Comparison of ENCODE assay signal across 8 cellular contexts in genomic region chr3:138945646-138946553, GRCh38. TPM values are rescaled to one million over a fixed set of nuclear protein-coding genes. Genes with fewer than 3 reads are reported as not detected.
A peak's percentile ranks its signal among the peaks of the same experiment; 100 is the strongest.
DNase-seq lines count a peak whose midpoint lies in the region; ATAC-seq and TF ChIP-seq lines count a peak whose summit lies in the region.

No MANE protein-coding gene starts in this region.

- H3K4me3 ChIP-seq in RWPE2 (ENCODE audit: severe bottlenecking) (peak overlapping the region; percentile 31), esophagus (ENCODE audit: low read depth in 1 of 2, low read length in 2 of 2) (peak overlapping the region; percentile 15 to 53)

- no peak overlapping the region for H3K27ac Mint-ChIP-seq in neural crest cell (ENCODE audit: unreplicated experiment)

- H3K36me3 ChIP-seq in RWPE2 (ENCODE audit: low read depth) (no peaks in the 10 kb centered on the region), esophagus (ENCODE audit: control insufficient read depth in 2 of 2, insufficient read depth in 2 of 2, low read length in 1 of 2) (no peaks in the 10 kb centered on the region)

- peak; percentile 13 for ATAC-seq in RWPE2 (ENCODE audit: low read depth)
- ATAC-seq in GM18861 (IDR thresholded peaks at IDR 0.05; ENCODE audit: unreplicated experiment): no peak
- ATAC-seq in HG02852 (IDR thresholded peaks at IDR 0.05; ENCODE audit: unreplicated experiment): no peak

- H3K27me3 Mint-ChIP-seq in neural crest cell (ENCODE audit: low read depth): peaks cover 94% of the 10 kb centered on the region

- WGBS in esophagus, 2 donors: 2% methylated on average over 97 to 114 of the region's 114 CpGs

- H3K27me3 ChIP-seq in RWPE2 (ENCODE audit: insufficient read depth, poor library complexity, severe bottlenecking): peaks cover 98% of the 10 kb centered on the region
- peaks cover 16 to 53% of the 10 kb centered on the region in 2 donors for H3K27me3 ChIP-seq in esophagus (ENCODE audit: control insufficient read depth in 1 of 2, insufficient read depth in 2 of 2, low read length in 2 of 2)

- H3K4me1 ChIP-seq in RWPE2 (ENCODE audit: insufficient read depth, poor library complexity, severe bottlenecking): no peaks in the 10 kb centered on the region
- H3K4me1 ChIP-seq in esophagus (ENCODE audit: control insufficient read depth in 2 of 2, insufficient read depth in 2 of 2, low read length in 1 of 2): peaks cover 14 to 24% of the 10 kb centered on the region in 2 donors

- DNase-seq in stimulated activated CD4-positive, alpha-beta T cell treated with anti-CD3 and anti-CD28 coated beads, Interleukin-2, amount 100 ng/mL, for 24 hours: peak; percentile 27 to 44
- DNase-seq in stimulated activated CD4-positive, alpha-beta T cell treated with anti-CD3 and anti-CD28 coated beads, Interleukin-4, amount 100 ng/mL, for 24 hours: no peak
- DNase-seq in RWPE2 (ENCODE audit: low spot score): no peak
- DNase-seq in neural crest cell (ENCODE audit: low read depth, low spot score): no peak
- DNase-seq in NCI-H128 (lab: John Stamatoyannopoulos, UW; ENCODE audit: unreplicated experiment): no peak

- no peaks in the 10 kb centered on the region for H3K9me3 ChIP-seq in RWPE2 (ENCODE audit: severe bottlenecking)
- no peaks in the 10 kb centered on the region for H3K9me3 ChIP-seq in esophagus (ENCODE audit: control insufficient read depth in 2 of 2, insufficient read depth in 1 of 2, low read depth in 1 of 2, low read length in 1 of 2)

- peak; percentile 50 for TF ChIP-seq CTCF in RWPE2 (IDR thresholded peaks at IDR 0.05; ENCODE audit: poor library complexity, severe bottlenecking)
- TF ChIP-seq CTCF in neural crest cell (conservative IDR thresholded peaks at IDR 0.05): peak; percentile 53

- peaks cover 15% of the 10 kb centered on the region for H3K4me1 Mint-ChIP-seq in neural crest cell

- no peaks in the 10 kb centered on the region for H3K9me3 Mint-ChIP-seq in neural crest cell

- H3K27ac ChIP-seq in RWPE2 (ENCODE audit: poor library complexity, severe bottlenecking) (no peak overlapping the region), esophagus (ENCODE audit: low read depth in 2 of 2, low read length in 1 of 2) (no peak overlapping the region)

- H3K36me3 Mint-ChIP-seq in neural crest cell (ENCODE audit: low read depth): peaks cover 4% of the 10 kb centered on the region

- no peak overlapping the region for H3K4me3 Mint-ChIP-seq in neural crest cell

RNA-seq across cellular contexts. Expression of gene FOXL2, which starts 1.0 kb away (rescaled TPM):
- polyA plus RNA-seq in esophagus: under 1 TPM in 1 of 2 donors, not detected in 1; 0.04 TPM
- total RNA-seq in neural crest cell: 0.09 TPM in 2 replicates

RNA-seq across cellular contexts. Expression of gene FOXL2NB, which starts 1.1 kb away (rescaled TPM):
- polyA plus RNA-seq in esophagus: under 1 TPM; 0.04 to 0.06 TPM
- not detected in 2 replicates for total RNA-seq in neural crest cell

Comparison
In these comparisons a context has a peak if more than half of its experiments do, and no peak if none do; other contexts are left out.
1. DNase-seq: peak in stimulated activated CD4-positive, alpha-beta T cell treated with anti-CD3 and anti-CD28 coated beads, Interleukin-2, amount 100 ng/mL, for 24 hours (2 of 2); none in stimulated activated CD4-positive, alpha-beta T cell treated with anti-CD3 and anti-CD28 coated beads, Interleukin-4, amount 100 ng/mL, for 24 hours (single experiment), RWPE2 (single experiment), neural crest cell (single experiment) and NCI-H128 (single experiment).